In genomic region chr11:12862761-12863469, GRCh38 we compare ENCODE assay signal across 9 cellular contexts.
A peak's percentile ranks its signal among the peaks of the same experiment; 100 is the strongest.
DNase-seq lines count a peak whose midpoint lies in the region; ATAC-seq and TF ChIP-seq lines count a peak whose summit lies in the region.
"Had no signal": no experiment of that assay in that cellular context is flagged by ENCODE, and none has a peak within 500 bp of the region (broad histone marks: within the 10 kb centered on the region; RNA-seq: fewer than 3 reads in every experiment).

No MANE protein-coding gene starts in this region.

- H3K4me3 Mint-ChIP-seq in type B pancreatic cell: peak overlapping the region; percentile 76
- H3K4me3 Mint-ChIP-seq: stimulated activated naive CD8-positive, alpha-beta T cell treated with anti-CD3 and anti-CD28 coated beads, Interleukin-15, Interleukin-2, amounts not matched to agents 100 ng/mL and 50 ng/mL, for 24 hours had no signal

- no peaks in the 10 kb centered on the region for H3K27me3 ChIP-seq in right lobe of liver

- TF ChIP-seq CTCF in right lobe of liver (IDR thresholded peaks at IDR 0.05): no peak
- no peak for TF ChIP-seq CTCF in type B pancreatic cell (conservative IDR thresholded peaks at IDR 0.05)

- ATAC-seq in right lobe of liver (peak; percentile 42 to 70 (median 62)), GM18861 (IDR thresholded peaks at IDR 0.05; ENCODE audit: unreplicated experiment) (no peak), HG02981 (IDR thresholded peaks at IDR 0.05; ENCODE audit: unreplicated experiment) (no peak)

- H3K4me1 Mint-ChIP-seq in type B pancreatic cell (ENCODE audit: unreplicated experiment): peaks cover 54% of the 10 kb centered on the region

- H3K9me3 ChIP-seq in right lobe of liver: no peaks in the 10 kb centered on the region

- no peaks in the 10 kb centered on the region for H3K9me3 Mint-ChIP-seq in type B pancreatic cell
- H3K9me3 Mint-ChIP-seq: stimulated activated naive CD8-positive, alpha-beta T cell treated with anti-CD3 and anti-CD28 coated beads, Interleukin-15, Interleukin-2, amounts not matched to agents 100 ng/mL and 50 ng/mL, for 24 hours had no signal

- DNase-seq in NCI-H1417 (lab: John Stamatoyannopoulos, UW) (peak in 2 of 3 experiments; percentile 52 to 67), NCI-H1417 treated with DMSO at 0.1 percent for 48 hours (lab: John Stamatoyannopoulos, UW) (no peak), dermis blood vessel endothelial cell (peak; percentile 79), right lobe of liver (peak; percentile 34 to 63 (median 62)), type B pancreatic cell (ENCODE audit: extremely low spot score, unreplicated experiment) (no peak)
- no peak for DNase-seq in activated CD4-positive, alpha-beta T cell treated with anti-CD3 and anti-CD28 coated beads, Interleukin-2, amount 50 U/mL, for 4 hours

- H3K27ac ChIP-seq in right lobe of liver: no peak overlapping the region

- H3K27ac Mint-ChIP-seq in type B pancreatic cell: peak overlapping the region; percentile 84
- H3K27ac Mint-ChIP-seq: stimulated activated naive CD8-positive, alpha-beta T cell treated with anti-CD3 and anti-CD28 coated beads, Interleukin-15, Interleukin-2, amounts not matched to agents 100 ng/mL and 50 ng/mL, for 24 hours had no signal

- intact Hi-C loops in right lobe of liver (cut with DNase I): no loop called here

- no peaks in the 10 kb centered on the region for H3K36me3 ChIP-seq in right lobe of liver

- H3K4me3 ChIP-seq in right lobe of liver: no peak overlapping the region

- H3K36me3 Mint-ChIP-seq in type B pancreatic cell: peaks cover 12% of the 10 kb centered on the region

- H3K4me1 ChIP-seq in right lobe of liver: peaks cover 0 to 16% (median 2%) of the 10 kb centered on the region in 4 donors

- H3K27me3 Mint-ChIP-seq in type B pancreatic cell: no peaks in the 10 kb centered on the region

- 37% methylated on average over 11 of the region's 11 CpGs for WGBS in right lobe of liver (ENCODE audit: insufficient coverage, low coverage, low lambda C conversion rate, missing lambda C conversion rate)

- no peak for TF ChIP-seq POLR2A in right lobe of liver (IDR thresholded peaks at IDR 0.05)

Comparison
In these comparisons a context has a peak if more than half of its experiments do, and no peak if none do; other contexts are left out.
1. DNase-seq: peak in NCI-H1417 (2 of 3), dermis blood vessel endothelial cell (single experiment) and right lobe of liver (3 of 3); none in NCI-H1417 treated with DMSO at 0.1 percent for 48 hours (single experiment), type B pancreatic cell (single experiment) and activated CD4-positive, alpha-beta T cell treated with anti-CD3 and anti-CD28 coated beads, Interleukin-2, amount 50 U/mL, for 4 hours (0 of 2).
2. ATAC-seq: peak in right lobe of liver (4 of 4); none in GM18861 (single experiment) and HG02981 (single experiment).